In genomic region chr14:101151226-101151929, GRCh38 we compare ENCODE assay signal across 18 cellular contexts.
DNase-seq lines count a peak whose midpoint lies in the region; ATAC-seq, FAIRE-seq and TF ChIP-seq lines count a peak whose summit lies in the region.
"Had no signal": no experiment of that assay in that cellular context is flagged by ENCODE, and none has a peak within 500 bp of the region (broad histone marks: within the 10 kb centered on the region; RNA-seq: fewer than 3 reads in every experiment).

No MANE protein-coding gene starts in this region.

- no peak overlapping the region for H2BK120ac ChIP-seq in neuronal stem cell (ENCODE audit: low read depth, low read length)

- H2BK12ac ChIP-seq in neuronal stem cell (ENCODE audit: low read length): no peak overlapping the region

- no peaks in the 10 kb centered on the region for H3K9me1 ChIP-seq in endothelial cell of umbilical vein (replicated peaks; ENCODE audit: control insufficient read depth, extremely low read depth, insufficient read depth, low read length)

- CTCF ChIA-PET in PC-3 (lab: Charles Lee) (no interaction called here), endothelial cell of umbilical vein (lab: Charles Lee) (no interaction called here)

- H4K8ac ChIP-seq in neuronal stem cell (ENCODE audit: low read depth, low read length): no peak overlapping the region

- no peak overlapping the region for H2BK5ac ChIP-seq in neuronal stem cell (ENCODE audit: low read length)

- peak overlapping the region; percentile 67 for H2AFZ ChIP-seq in PC-3 (ENCODE audit: low read length)
- peak overlapping the region; percentile 38 for H2AFZ ChIP-seq in endothelial cell of umbilical vein (ENCODE audit: low read depth, low read length)
- peak overlapping the region; percentile 68 for H2AFZ ChIP-seq in neuronal stem cell (ENCODE audit: low read length)

- intact Hi-C loops in PC-3 (cut with micrococcal nuclease): loop anchor here (2.0 to 10.0 kb wide), 2 partner anchors 79 to 237 kb away; no protein-coding TSS in a partner anchor
- intact Hi-C loops in endothelial cell of umbilical vein (cut with micrococcal nuclease): no loop called here
- intact Hi-C loops in uterus (cut with DNase I; ENCODE audit: low total_unique reads): no loop called here

- FAIRE-seq in endothelial cell of umbilical vein (lab: Jason Lieb, UNC) (no peak), GM12891 (lab: Jason Lieb, UNC) (no peak)
- FAIRE-seq: GM19239, keratinocyte had no signal

- H3K79me1 ChIP-seq in neuronal stem cell (ENCODE audit: low read depth, low read length): no peaks in the 10 kb centered on the region

- no peak overlapping the region for H3K14ac ChIP-seq in neuronal stem cell (ENCODE audit: low read length)

- TF ChIP-seq CTCF in PC-3 (conservative IDR thresholded peaks at IDR 0.05; ENCODE audit: low read depth, low read length) (no peak), endothelial cell of umbilical vein (IDR thresholded peaks at IDR 0.05; ENCODE audit: extremely low read depth in 1 of 2, insufficient read depth in 1 of 2, low read depth in 1 of 2, low read length in 2 of 2) (no peak), uterus (IDR thresholded peaks at IDR 0.05) (no peak)

- peak overlapping the region; percentile 73 for H3K4me2 ChIP-seq in PC-3 (ENCODE audit: low read length)
- H3K4me2 ChIP-seq in endothelial cell of umbilical vein (ENCODE audit: insufficient read depth, low read length): no peak overlapping the region
- H3K4me2 ChIP-seq in neuronal stem cell (ENCODE audit: insufficient read depth, low read length, poor library complexity, severe bottlenecking): no peak overlapping the region

- ATAC-seq in PC-3: peak; percentile 95
- ATAC-seq in GM18873 (IDR thresholded peaks at IDR 0.05; ENCODE audit: low FRiP score, unreplicated experiment): no peak
- ATAC-seq: activated CD4-positive, alpha-beta T cell treated with anti-CD3 and anti-CD28 coated beads for 36 hours; CD8-positive, alpha-beta T cell had no signal

- H3K4ac ChIP-seq in neuronal stem cell (ENCODE audit: low read length): peak overlapping the region; percentile 38

- H3K27ac ChIP-seq in PC-3 (ENCODE audit: low read length) (peak overlapping the region; percentile 78), endothelial cell of umbilical vein (ENCODE audit: insufficient read depth, low read depth, low read length) (no peak overlapping the region), neuronal stem cell (replicated peaks; ENCODE audit: low read length) (no peak overlapping the region), uterus (no peak overlapping the region)

- DNase-seq in ELF-1 (ENCODE audit: low read depth, low spot score) (peak; percentile 27), PC-3 (peak; percentile 90), endothelial cell of umbilical vein (ENCODE audit: low read depth, low spot score) (no peak), neuronal stem cell (ENCODE audit: low spot score) (no peak), uterus (no peak), GM12891 (ENCODE audit: insufficient read length, low spot score) (no peak)
- no peak for DNase-seq in activated CD8-positive, alpha-beta memory T cell treated with anti-CD3 and anti-CD28 coated beads, Interleukin-2, amount 50 U/mL, for 4 hours
- DNase-seq: activated CD4-positive, alpha-beta T cell treated with anti-CD3 and anti-CD28 coated beads for 36 hours; activated naive CD4-positive, alpha-beta T cell; CD8-positive, alpha-beta T cell; DMS79 treated with DMSO at 0.1 percent for 48 hours; NCI-H774; nephron progenitor cell; stimulated activated naive CD4-positive, alpha-beta T cell treated with Interleukin-2 at 50 U/mL for 16 hours; T-helper 9 cell had no signal

- POLR2A ChIA-PET in PC-3 (lab: Charles Lee; ENCODE audit: unreplicated experiment) (no interaction called here), endothelial cell of umbilical vein (lab: Charles Lee) (no interaction called here)

- peak overlapping the region; percentile 51 for H2AK5ac ChIP-seq in neuronal stem cell (ENCODE audit: low read depth, low read length)

- peak overlapping the region; percentile 41; the same call in 1 of the 2 replicates for H3K9ac ChIP-seq in PC-3 (ENCODE audit: low read length)
- no peak overlapping the region for H3K9ac ChIP-seq in endothelial cell of umbilical vein (replicated peaks; ENCODE audit: extremely low read depth, insufficient read depth, low read length)
- no peak overlapping the region for H3K9ac ChIP-seq in neuronal stem cell (ENCODE audit: low read depth, low read length, poor library complexity)

- H3F3A ChIP-seq in PC-3 (ENCODE audit: low read length, unreplicated experiment): no peaks in the 10 kb centered on the region

- dilution Hi-C loops in endothelial cell of umbilical vein (cut with MboI; ENCODE audit: extremely low pct_ligation_motif_present, low sequenced_read_pairs): no loop called here

- no peak overlapping the region for H4K91ac ChIP-seq in neuronal stem cell (ENCODE audit: low read depth, low read length, poor library complexity)

- H2BK15ac ChIP-seq in neuronal stem cell (ENCODE audit: low read length): peak overlapping the region; percentile 64

- H3K9me3 ChIP-seq in PC-3 (ENCODE audit: low read length) (no peaks in the 10 kb centered on the region), endothelial cell of umbilical vein (replicated peaks; ENCODE audit: control insufficient read depth, insufficient read depth, low read length) (no peaks in the 10 kb centered on the region), neuronal stem cell (replicated peaks in 1 of 2; ENCODE audit: control insufficient read depth in 2 of 2, insufficient read depth in 1 of 2, low read depth in 1 of 2, low read length in 2 of 2) (peaks cover 2 to 10% of the 10 kb centered on the region in 2 donors), uterus (no peaks in the 10 kb centered on the region)

- H3K4me3 ChIP-seq in PC-3 (ENCODE audit: low read length) (peak overlapping the region; percentile 26; the same call in 1 of the 2 replicates), endothelial cell of umbilical vein (replicated peaks in 1 of 3; ENCODE audit: insufficient read depth in 1 of 3, low read depth in 1 of 3, low read length in 3 of 3) (no peak overlapping the region), neuronal stem cell (ENCODE audit: low read length in 2 of 2) (peak overlapping the region in 1 of 2 donors; percentile 7), uterus (no peak overlapping the region)

- TF ChIP-seq POLR2A in endothelial cell of umbilical vein (IDR thresholded peaks at IDR 0.05; ENCODE audit: low read depth, low read length) (no peak), uterus (IDR thresholded peaks at IDR 0.05) (no peak), GM12891 (IDR thresholded peaks at IDR 0.05; ENCODE audit: low read depth, low read length) (no peak)

- no peaks in the 10 kb centered on the region for H3K9me2 ChIP-seq in PC-3 (replicated peaks; ENCODE audit: low read length)

- peak overlapping the region; percentile 12 for H3K18ac ChIP-seq in neuronal stem cell (ENCODE audit: low read length)

- BruUV-seq in PC-3 (replicated peaks; lab: Mats Ljungman, UMichigan): TSS peak; percentile 91
- no TSS peak for BruUV-seq in endothelial cell of umbilical vein (replicated peaks; lab: Mats Ljungman, UMichigan)

- H4K20me1 ChIP-seq in PC-3 (ENCODE audit: low read length) (no peaks in the 10 kb centered on the region), endothelial cell of umbilical vein (replicated peaks; ENCODE audit: control insufficient read depth, extremely low read depth, insufficient read depth, low read length) (no peaks in the 10 kb centered on the region)

- no peak overlapping the region for H3K23ac ChIP-seq in neuronal stem cell (ENCODE audit: low read depth, low read length, poor library complexity)

- no CpG with 5 or more reads among the region's 28 CpGs for WGBS in neuronal stem cell (ENCODE audit: extremely low coverage in 2 of 2, insufficient read length in 2 of 2, insufficient replicate concordance in 1 of 2), 2 donors

- H3K79me2 ChIP-seq in PC-3 (ENCODE audit: low read length): no peaks in the 10 kb centered on the region
- H3K79me2 ChIP-seq in endothelial cell of umbilical vein (ENCODE audit: control insufficient read depth, insufficient read depth, low read length): no peaks in the 10 kb centered on the region

- H3K4me1 ChIP-seq in PC-3 (ENCODE audit: insufficient read depth, low read length) (peaks cover 25% of the 10 kb centered on the region), endothelial cell of umbilical vein (ENCODE audit: control insufficient read depth, extremely low read depth, insufficient read depth, low read length) (peaks cover 45% of the 10 kb centered on the region), neuronal stem cell (ENCODE audit: control insufficient read depth in 2 of 2, insufficient read depth in 1 of 2, low read depth in 1 of 2, low read length in 2 of 2) (peaks cover 15 to 16% of the 10 kb centered on the region in 2 donors), uterus (no peaks in the 10 kb centered on the region)

- no peaks in the 10 kb centered on the region for H3K36me3 ChIP-seq in PC-3 (ENCODE audit: low read depth, low read length)
- no peaks in the 10 kb centered on the region for H3K36me3 ChIP-seq in endothelial cell of umbilical vein (ENCODE audit: control insufficient read depth in 2 of 2, extremely low read depth in 1 of 2, insufficient read depth in 2 of 2, low read length in 2 of 2)
- no peaks in the 10 kb centered on the region for H3K36me3 ChIP-seq in neuronal stem cell (replicated peaks in 1 of 2; ENCODE audit: control insufficient read depth in 2 of 2, insufficient read depth in 2 of 2, low read length in 2 of 2)
- no peaks in the 10 kb centered on the region for H3K36me3 ChIP-seq in uterus

- H3K27me3 ChIP-seq in PC-3 (ENCODE audit: low read length) (no peaks in the 10 kb centered on the region), endothelial cell of umbilical vein (ENCODE audit: control insufficient read depth in 2 of 2, insufficient read depth in 2 of 2, low read length in 2 of 2) (no peaks in the 10 kb centered on the region), neuronal stem cell (ENCODE audit: control insufficient read depth in 3 of 3, insufficient read depth in 3 of 3, low read depth in 1 of 3, low read length in 3 of 3) (peaks cover 0 to 7% (median 0%) of the 10 kb centered on the region in 3 experiments), uterus (no peaks in the 10 kb centered on the region)

TF ChIP-seq in endothelial cell of umbilical vein, 7 proteins besides CTCF, POLR2A, EP300 and RAD21 (continues in another document):
- TF ChIP-seq FOS (IDR thresholded peaks at IDR 0.05; ENCODE audit: borderline replicate concordance, insufficient read depth, low read length): no peak
- TF ChIP-seq GATA2 (IDR thresholded peaks at IDR 0.05; ENCODE audit: insufficient read depth, insufficient read length, low read depth, low read length): no peak

TF ChIP-seq in GM12891, 5 proteins besides CTCF, POLR2A, EP300 and RAD21:
- TF ChIP-seq SPI1 (IDR thresholded peaks at IDR 0.05; ENCODE audit: low read depth, low read length) (no peak), TAF1 (IDR thresholded peaks at IDR 0.05; ENCODE audit: low read depth, low read length) (no peak), POLR2AphosphoS5 (IDR thresholded peaks at IDR 0.05; ENCODE audit: low read depth, low read length) (no peak), POU2F2 (IDR thresholded peaks at IDR 0.05; ENCODE audit: low read depth, low read length) (no peak), PAX5 (IDR thresholded peaks at IDR 0.05; ENCODE audit: insufficient read depth, low read length, severe bottlenecking) (no peak)

Comparison
In these comparisons a context has a peak if more than half of its experiments do, and no peak if none do; other contexts are left out.
1. DNase-seq: peak in ELF-1 (single experiment) and PC-3 (single experiment); none in endothelial cell of umbilical vein (single experiment), neuronal stem cell (single experiment), uterus (0 of 2), GM12891 (single experiment) and activated CD8-positive, alpha-beta memory T cell treated with anti-CD3 and anti-CD28 coated beads, Interleukin-2, amount 50 U/mL, for 4 hours (single experiment).
2. Peak in every context shown above with its lines, with median percentiles within 50 percentile points of each other: H2AFZ ChIP-seq.